In genomic region chr1:228379165-228379460, GRCh38 we compare ENCODE assay signal across 8 cellular contexts. TPM values are rescaled to one million over a fixed set of nuclear protein-coding genes. Genes with fewer than 3 reads are reported as not detected.
DNase-seq lines count a peak whose midpoint lies in the region; ATAC-seq and TF ChIP-seq lines count a peak whose summit lies in the region.

No MANE protein-coding gene starts in this region.

- no peaks in the 10 kb centered on the region for H3K36me3 ChIP-seq in hepatocyte (replicated peaks; ENCODE audit: insufficient read depth, low read depth)
- no peaks in the 10 kb centered on the region for H3K36me3 ChIP-seq in spleen

- H3K4me3 Mint-ChIP-seq in activated CD4-positive, alpha-beta T cell treated with anti-CD3 and anti-CD28 coated beads, Interleukin-2, amount 10 ng/mL, durations not matched to agents 7 days and 5 days = peak overlapping the region; percentile 69
- peak overlapping the region; percentile 87 for H3K4me3 Mint-ChIP-seq in activated T-helper 17 cell treated with anti-CD3 and anti-CD28 coated beads, Interleukin-2, amount 50 U/mL, for 72 hours

- H3K36me3 Mint-ChIP-seq in activated CD4-positive, alpha-beta T cell treated with anti-CD3 and anti-CD28 coated beads, Interleukin-2, amount 10 ng/mL, durations not matched to agents 7 days and 5 days (ENCODE audit: low read depth) = no peaks in the 10 kb centered on the region
- H3K36me3 Mint-ChIP-seq in activated T-helper 17 cell treated with anti-CD3 and anti-CD28 coated beads, Interleukin-2, amount 50 U/mL, for 72 hours (ENCODE audit: low read depth) = peaks cover 5% of the 10 kb centered on the region

- DNase-seq in activated CD4-positive, alpha-beta T cell treated with anti-CD3 and anti-CD28 coated beads, Interleukin-2, amount 10 ng/mL, durations not matched to agents 7 days and 5 days = no peak
- DNase-seq in activated CD4-positive, alpha-beta T cell treated with anti-CD3 and anti-CD28 coated beads for 4 hours = no peak
- peak; percentile 43 for DNase-seq in hepatocyte (ENCODE audit: low spot score)
- no peak for DNase-seq in spleen
- no peak for DNase-seq in GM13976 (ENCODE audit: low spot score)
- no peak for DNase-seq in SIG-M5 treated with dmso at 0.1 percent for 504 hours (lab: John Stamatoyannopoulos, UW; ENCODE audit: unreplicated experiment)

- intact Hi-C loops in spleen (cut with DNase I; ENCODE audit: low total_unique reads) = no loop called here

- CTCF ChIA-PET in activated CD4-positive, alpha-beta T cell treated with anti-CD3 and anti-CD28 coated beads, Interleukin-2, amount 10 ng/mL, durations not matched to agents 7 days and 5 days (lab: Charles Lee) = interaction anchor here (1.2 kb wide), 1 partner anchor 85 kb away, joined by 3 read pairs; no protein-coding TSS in a partner anchor

- H3K9me2 ChIP-seq in hepatocyte (replicated peaks; ENCODE audit: insufficient read depth) = no peaks in the 10 kb centered on the region

- H3K4me1 ChIP-seq in hepatocyte (ENCODE audit: insufficient read depth) = peaks cover 6% of the 10 kb centered on the region
- H3K4me1 ChIP-seq in spleen = peaks cover 10 to 44% (median 31%) of the 10 kb centered on the region in 6 donors

- WGBS in hepatocyte (ENCODE audit: low lambda C conversion rate, missing lambda C conversion rate) = 7% methylated on average over 22 of the region's 22 CpGs
- WGBS in spleen, 5 donors = 4 to 20% (median 10%) methylated on average over 2 to 22 of the region's 22 CpGs

- peak overlapping the region; percentile 72 for H3K27ac ChIP-seq in hepatocyte
- peak overlapping the region; percentile 29 to 84 (median 66) for H3K27ac ChIP-seq in spleen

- H2AFZ ChIP-seq in hepatocyte = peak overlapping the region; percentile 83

- peaks cover 9% of the 10 kb centered on the region for H3K4me1 Mint-ChIP-seq in activated CD4-positive, alpha-beta T cell treated with anti-CD3 and anti-CD28 coated beads, Interleukin-2, amount 10 ng/mL, durations not matched to agents 7 days and 5 days
- H3K4me1 Mint-ChIP-seq in activated T-helper 17 cell treated with anti-CD3 and anti-CD28 coated beads, Interleukin-2, amount 50 U/mL, for 72 hours = no peaks in the 10 kb centered on the region

- no peak for TF ChIP-seq POLR2A in spleen (IDR thresholded peaks at IDR 0.05)

- in situ Hi-C loops in GM13976 (cut with MboI; ENCODE audit: low sequenced_read_pairs, unreplicated experiment) = no loop called here

- H3K79me2 ChIP-seq in hepatocyte = no peaks in the 10 kb centered on the region

- H3K27me3 Mint-ChIP-seq in activated CD4-positive, alpha-beta T cell treated with anti-CD3 and anti-CD28 coated beads, Interleukin-2, amount 10 ng/mL, durations not matched to agents 7 days and 5 days = peaks cover 37% of the 10 kb centered on the region
- H3K27me3 Mint-ChIP-seq in activated T-helper 17 cell treated with anti-CD3 and anti-CD28 coated beads, Interleukin-2, amount 50 U/mL, for 72 hours = peaks cover 5% of the 10 kb centered on the region

- H3K4me3 ChIP-seq in hepatocyte = peak overlapping the region; percentile 47
- peak overlapping the region; percentile 39 to 72 (median 50) for H3K4me3 ChIP-seq in spleen

- H3K9me3 Mint-ChIP-seq in activated CD4-positive, alpha-beta T cell treated with anti-CD3 and anti-CD28 coated beads, Interleukin-2, amount 10 ng/mL, durations not matched to agents 7 days and 5 days = no peaks in the 10 kb centered on the region
- no peaks in the 10 kb centered on the region for H3K9me3 Mint-ChIP-seq in activated T-helper 17 cell treated with anti-CD3 and anti-CD28 coated beads, Interleukin-2, amount 50 U/mL, for 72 hours

- peak overlapping the region; percentile 97 for H3K4me2 ChIP-seq in hepatocyte

- H3K9me3 ChIP-seq in hepatocyte (ENCODE audit: low read depth) (no peaks in the 10 kb centered on the region), spleen (no peaks in the 10 kb centered on the region)

- TF ChIP-seq CTCF in hepatocyte (IDR thresholded peaks at IDR 0.05; ENCODE audit: poor library complexity) (no peak), spleen (IDR thresholded peaks at IDR 0.05 in 8 of 11, conservative IDR thresholded peaks at IDR 0.05 in 3 of 11) (no peak), GM13976 (IDR thresholded peaks at IDR 0.05; ENCODE audit: borderline replicate concordance, control extremely low read depth, extremely low read depth, insufficient read depth, missing control alignments) (no peak)

- H3K27ac Mint-ChIP-seq in activated CD4-positive, alpha-beta T cell treated with anti-CD3 and anti-CD28 coated beads, Interleukin-2, amount 10 ng/mL, durations not matched to agents 7 days and 5 days = no peak overlapping the region
- no peak overlapping the region for H3K27ac Mint-ChIP-seq in activated T-helper 17 cell treated with anti-CD3 and anti-CD28 coated beads, Interleukin-2, amount 50 U/mL, for 72 hours

- no peaks in the 10 kb centered on the region for H3K27me3 ChIP-seq in hepatocyte
- peaks cover 0 to 34% (median 9%) of the 10 kb centered on the region in 7 donors for H3K27me3 ChIP-seq in spleen (replicated peaks in 1 of 7)

- ATAC-seq in activated T-helper 17 cell treated with anti-CD3 and anti-CD28 coated beads, Interleukin-2, amount 50 U/mL, for 72 hours (replicated peaks) = no peak
- ATAC-seq in GM18519 (IDR thresholded peaks at IDR 0.05; ENCODE audit: low FRiP score, unreplicated experiment) = no peak

- H4K20me1 ChIP-seq in hepatocyte (ENCODE audit: insufficient read depth, poor library complexity, severe bottlenecking) = no peaks in the 10 kb centered on the region

- POLR2A ChIA-PET in activated CD4-positive, alpha-beta T cell treated with anti-CD3 and anti-CD28 coated beads, Interleukin-2, amount 10 ng/mL, durations not matched to agents 7 days and 5 days (lab: Charles Lee) = no interaction called here

RNA-seq across cellular contexts. Expression of gene TRIM11, which starts 27.5 kb away (rescaled TPM):
- 10 to 100 TPM; 54.4 to 62.4 TPM for total RNA-seq in activated CD4-positive, alpha-beta T cell treated with anti-CD3 and anti-CD28 coated beads, Interleukin-2, amount 10 ng/mL, durations not matched to agents 7 days and 5 days
- 10 to 100 TPM; 41.7 to 48.6 TPM for total RNA-seq in activated T-helper 17 cell treated with anti-CD3 and anti-CD28 coated beads, Interleukin-2, amount 50 U/mL, for 72 hours
- 10.4 and 13.8 TPM in 2 replicates for total RNA-seq in hepatocyte
- polyA plus RNA-seq in hepatocyte = 10.4 and 14.5 TPM in 2 replicates
- 10 to 100 TPM; 33.4 to 49.4 (median 39.8) TPM for total RNA-seq in spleen
- 10 to 100 TPM; 14.1 to 26.8 (median 20.7) TPM for polyA plus RNA-seq in spleen

RNA-seq across cellular contexts. Expression of gene TRIM17, which starts 37.5 kb away (rescaled TPM):
- under 1 TPM; 0.73 to 0.99 TPM for total RNA-seq in activated CD4-positive, alpha-beta T cell treated with anti-CD3 and anti-CD28 coated beads, Interleukin-2, amount 10 ng/mL, durations not matched to agents 7 days and 5 days
- total RNA-seq in activated T-helper 17 cell treated with anti-CD3 and anti-CD28 coated beads, Interleukin-2, amount 50 U/mL, for 72 hours = 1 to 10 TPM; 1.7 to 1.9 TPM
- total RNA-seq in hepatocyte (2.1 and 2.4 TPM in 2 replicates), spleen (1 to 10 TPM; 3.5 to 7.1 (median 5.4) TPM)
- polyA plus RNA-seq in hepatocyte (5.7 and 7.3 TPM in 2 replicates), spleen (1 to 10 TPM in 1 of 3 donors, under 1 TPM in 2; 0.36 to 4.0 (median 0.96) TPM)
